15 cellular contexts compared by ENCODE assay signal in the genomic region with DNA sequence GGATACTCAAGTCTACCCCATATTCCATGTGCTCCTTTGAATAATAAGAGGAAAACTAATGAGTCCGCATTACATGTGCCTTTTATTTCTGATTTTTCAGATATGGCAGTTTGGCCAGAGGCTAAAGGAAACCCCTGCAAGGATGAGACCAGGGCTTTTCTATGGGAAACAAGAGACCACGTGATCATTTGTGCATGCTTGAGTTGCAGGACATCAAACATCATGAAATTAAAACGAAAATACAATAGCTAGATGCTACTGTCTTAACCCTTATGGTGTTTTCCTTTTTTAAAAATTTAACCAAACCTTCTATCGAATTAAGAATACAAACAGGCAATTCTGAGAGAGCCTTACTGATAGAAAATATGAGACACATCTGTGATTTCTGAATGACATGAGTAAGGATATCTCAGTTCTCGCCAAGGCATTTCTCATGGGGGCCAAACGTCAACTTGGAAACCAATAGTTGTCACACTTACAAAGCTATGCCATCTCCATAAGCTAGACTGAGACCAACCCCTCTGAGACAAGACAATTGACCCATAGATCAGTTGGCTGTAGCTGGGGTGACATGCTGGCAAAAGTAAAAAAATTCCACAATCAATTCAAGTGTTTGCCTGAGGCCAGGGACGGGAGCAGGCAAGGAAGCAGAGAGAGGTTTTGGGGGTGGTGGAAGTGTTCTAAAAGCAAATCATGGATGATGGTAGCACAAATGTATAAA. TPM values are rescaled to one million over a fixed set of nuclear protein-coding genes. Genes with fewer than 3 reads are reported as not detected.
A peak's percentile ranks its signal among the peaks of the same experiment; 100 is the strongest.
DNase-seq lines count a peak whose midpoint lies in the region; ATAC-seq and TF ChIP-seq lines count a peak whose summit lies in the region.
"Had no signal": no experiment of that assay in that cellular context is flagged by ENCODE, and none has a peak within 500 bp of the region (broad histone marks: within the 10 kb centered on the region; RNA-seq: fewer than 3 reads in every experiment).

No MANE protein-coding gene starts in this region.

- peak; percentile 9 for DNase-seq in stimulated activated naive CD4-positive, alpha-beta T cell treated with Interleukin-2 at 50 U/mL for 16 hours (lab: John Stamatoyannopoulos, UW)
- no peak for DNase-seq in stimulated activated naive CD4-positive, alpha-beta T cell (lab: John Stamatoyannopoulos, UW)
- DNase-seq in activated B cell treated with CpG ODN at 0.5 μM for 24 hours (no peak), esophagus muscularis mucosa (ENCODE audit: extremely low spot score) (no peak), chondrocyte (ENCODE audit: low spot score) (no peak)
- no peak for DNase-seq in effector memory CD8-positive, alpha-beta T cell
- DNase-seq: gastrocnemius medialis, GDM1, H7, NCI-H1092, OCI-M1, psoas muscle had no signal

- intact Hi-C loops in activated B cell treated with CpG ODN at 0.5 μM for 24 hours (cut with micrococcal nuclease), result loop anchor here (2.0 kb wide), 1 partner anchor 24 kb away; no protein-coding TSS in a partner anchor
- intact Hi-C loops in esophagus muscularis mucosa (cut with DNase I), result no loop called here

- 83% methylated on average over 7 of the region's 7 CpGs for WGBS in esophagus muscularis mucosa

- H3K4me1 ChIP-seq in esophagus muscularis mucosa, result no peaks in the 10 kb centered on the region

- H3K27me3 Mint-ChIP-seq in activated B cell treated with CpG ODN at 0.5 μM for 24 hours, result no peaks in the 10 kb centered on the region
- no peaks in the 10 kb centered on the region for H3K27me3 Mint-ChIP-seq in effector memory CD8-positive, alpha-beta T cell
- H3K27me3 Mint-ChIP-seq in chondrocyte (ENCODE audit: low read depth), result no peaks in the 10 kb centered on the region

- POLR2A ChIA-PET in activated B cell treated with CpG ODN at 0.5 μM for 24 hours (lab: Charles Lee), result interaction anchor here (1.0 to 1.6 kb wide), 3 partner anchors 28 to 51 kb away, joined by 3 to 6 read pairs (median 3); no protein-coding TSS in a partner anchor

- no peak for TF ChIP-seq CTCF in activated B cell treated with CpG ODN at 0.5 μM for 24 hours (IDR thresholded peaks at IDR 0.05)
- TF ChIP-seq CTCF in esophagus muscularis mucosa (IDR thresholded peaks at IDR 0.05), result no peak
- TF ChIP-seq CTCF in chondrocyte (IDR thresholded peaks at IDR 0.05), result no peak

- no peak overlapping the region for H3K27ac ChIP-seq in esophagus muscularis mucosa (replicated peaks in 1 of 4)
- H3K27ac ChIP-seq: psoas muscle had no signal

- H3K4me3 ChIP-seq in esophagus muscularis mucosa, result no peak overlapping the region
- H3K4me3 ChIP-seq: gastrocnemius medialis, psoas muscle had no signal

- H3K36me3 Mint-ChIP-seq in activated B cell treated with CpG ODN at 0.5 μM for 24 hours (ENCODE audit: low read depth) (peaks cover 77% of the 10 kb centered on the region), chondrocyte (ENCODE audit: low read depth) (no peaks in the 10 kb centered on the region)
- peaks cover 56% of the 10 kb centered on the region for H3K36me3 Mint-ChIP-seq in effector memory CD8-positive, alpha-beta T cell (ENCODE audit: insufficient read depth)

- ATAC-seq in activated B cell treated with CpG ODN at 0.5 μM for 24 hours (ENCODE audit: low read depth), result no peak
- ATAC-seq in effector memory CD8-positive, alpha-beta T cell (replicated peaks), result no peak
- ATAC-seq in HG02840 (IDR thresholded peaks at IDR 0.05; ENCODE audit: low FRiP score, unreplicated experiment), result no peak
- no peak for ATAC-seq in HG03097 (IDR thresholded peaks at IDR 0.05; ENCODE audit: low FRiP score, unreplicated experiment)
- ATAC-seq: gastrocnemius medialis, psoas muscle had no signal

- H3K4me3 Mint-ChIP-seq in activated B cell treated with CpG ODN at 0.5 μM for 24 hours, result peak overlapping the region; percentile 8
- peak overlapping the region; percentile 15 to 46 for H3K4me3 Mint-ChIP-seq in effector memory CD8-positive, alpha-beta T cell
- H3K4me3 Mint-ChIP-seq in chondrocyte (ENCODE audit: unreplicated experiment), result no peak overlapping the region
- H3K4me3 Mint-ChIP-seq: CD14-positive monocyte had no signal

- H3K9me3 Mint-ChIP-seq in activated B cell treated with CpG ODN at 0.5 μM for 24 hours, result no peaks in the 10 kb centered on the region
- H3K9me3 Mint-ChIP-seq in effector memory CD8-positive, alpha-beta T cell, result peaks cover 0 to under 1% of the 10 kb centered on the region in 2 donors
- H3K9me3 Mint-ChIP-seq in chondrocyte (ENCODE audit: low read depth), result no peaks in the 10 kb centered on the region

- H3K4me1 Mint-ChIP-seq in activated B cell treated with CpG ODN at 0.5 μM for 24 hours (peaks cover 85% of the 10 kb centered on the region), chondrocyte (ENCODE audit: low read depth) (peaks cover 23% of the 10 kb centered on the region)
- H3K4me1 Mint-ChIP-seq in effector memory CD8-positive, alpha-beta T cell (ENCODE audit: low read depth in 2 of 2), result peaks cover 64 to 83% of the 10 kb centered on the region in 2 donors

- no peaks in the 10 kb centered on the region for H3K9me3 ChIP-seq in esophagus muscularis mucosa
- H3K9me3 ChIP-seq: gastrocnemius medialis, psoas muscle had no signal

- H3K27me3 ChIP-seq in esophagus muscularis mucosa, result no peaks in the 10 kb centered on the region
- H3K27me3 ChIP-seq: gastrocnemius medialis had no signal

- CTCF ChIA-PET in activated B cell treated with CpG ODN at 0.5 μM for 24 hours (lab: Charles Lee), result interaction anchor here (0.9 to 2.7 kb wide), 5 partner anchors 9 to 138 kb away, joined by 3 to 13 read pairs (median 3); no protein-coding TSS in a partner anchor

- no peak for TF ChIP-seq POLR2A in esophagus muscularis mucosa (IDR thresholded peaks at IDR 0.05; ENCODE audit: low read depth)

- TF ChIP-seq EP300 in esophagus muscularis mucosa (IDR thresholded peaks at IDR 0.05), result no peak

- peak overlapping the region; percentile 80 for H3K27ac Mint-ChIP-seq in activated B cell treated with CpG ODN at 0.5 μM for 24 hours
- peak overlapping the region; percentile 84 to 90 for H3K27ac Mint-ChIP-seq in effector memory CD8-positive, alpha-beta T cell
- no peak overlapping the region for H3K27ac Mint-ChIP-seq in chondrocyte (ENCODE audit: unreplicated experiment)

- no peaks in the 10 kb centered on the region for H3K36me3 ChIP-seq in esophagus muscularis mucosa
- H3K36me3 ChIP-seq: gastrocnemius medialis had no signal

RNA-seq across cellular contexts. Expression of gene RIPOR2, which starts 52.8 kb away (rescaled TPM):
- 260 and 302 TPM in 2 replicates for total RNA-seq in activated B cell treated with CpG ODN at 0.5 μM for 24 hours
- total RNA-seq in esophagus muscularis mucosa, result 10 to 100 TPM in 1 of 4 donors, 1 to 10 TPM in 3; 2.6 to 14.4 (median 5.1) TPM
- total RNA-seq in chondrocyte, result 0.62 to 1.9 TPM (median 0.92 TPM) in 3 replicates

Comparison
In these comparisons a context has a peak if more than half of its experiments do, and no peak if none do; other contexts are left out.
1. RNA of gene RIPOR2, which starts 52.8 kb away (total RNA-seq): 260 to 302 TPM in activated B cell treated with CpG ODN at 0.5 μM for 24 hours; 2.6 to 14.4 TPM in esophagus muscularis mucosa and 0.62 to 1.9 TPM in chondrocyte; every median in the first group is over 10 times any median in the second.